ENCODE assay signal across 1 cellular context in genomic region chrX:154370882-154371770, GRCh38.
TF ChIP-seq lines count a peak whose summit lies in the region.

No MANE protein-coding gene starts in this region.

TF ChIP-seq in K562, 482 proteins besides CTCF, POLR2A, EP300 and RAD21 (continued from another document and continues in another):
- peak; percentile 96 for TF ChIP-seq THAP12 (CRISPR knock-in tag; IDR thresholded peaks at IDR 0.05)
- TF ChIP-seq KAT8 (IDR thresholded peaks at IDR 0.05; ENCODE audit: low read depth) = no peak
- TF ChIP-seq JUND (IDR thresholded peaks at IDR 0.05; ENCODE audit: borderline replicate concordance, low read depth, low read length) = peak; percentile 34; the same call in 1 of the 2 replicates
- no peak; the same call in 2 of the 3 replicates for TF ChIP-seq JUND (tag; IDR thresholded peaks at IDR 0.05; ENCODE audit: borderline replicate concordance, low read depth, low read length)
- TF ChIP-seq CBX1 (IDR thresholded peaks at IDR 0.05; ENCODE audit: low read depth) = peak; percentile 90; the same call in 1 of the 2 replicates
- TF ChIP-seq ZNF318 (IDR thresholded peaks at IDR 0.05; ENCODE audit: borderline replicate concordance in 1 of 2, low read depth in 1 of 2) = no peak
- TF ChIP-seq RBM22 (IDR thresholded peaks at IDR 0.05; ENCODE audit: low read depth, low read length, poor library complexity, severe bottlenecking) = peak; percentile 81
- TF ChIP-seq YY1 (IDR thresholded peaks at IDR 0.05; ENCODE audit: borderline replicate concordance in 1 of 3, control insufficient read depth in 1 of 3, extremely low read depth in 1 of 3, insufficient read depth in 3 of 3, insufficient read length in 1 of 3, insufficient replicate concordance in 2 of 3, low read depth in 1 of 3, low read length in 2 of 3) = peak in 2 of 3 experiments; percentile 84 to 90
- TF ChIP-seq TEAD1 (CRISPR knock-in tag; IDR thresholded peaks at IDR 0.05) = peak; percentile 93 to 96
- TF ChIP-seq LARP7 (IDR thresholded peaks at IDR 0.05) = no peak
- TF ChIP-seq FOXJ2 (tag; IDR thresholded peaks at IDR 0.05) = no peak
- TF ChIP-seq ZZZ3 (IDR thresholded peaks at IDR 0.05) = no peak
- TF ChIP-seq CREM (IDR thresholded peaks at IDR 0.05; ENCODE audit: low read depth) = 0 out of 2 replicates have a peak, but pooled peaks have one; percentile 58
- TF ChIP-seq ID3 (CRISPR knock-in tag; IDR thresholded peaks at IDR 0.05) = no peak
- TF ChIP-seq ID3 (tag; IDR thresholded peaks at IDR 0.05) = peak; percentile 68; the same call in 1 of the 2 replicates
- peak; percentile 66 for TF ChIP-seq CCNT2 (IDR thresholded peaks at IDR 0.05; ENCODE audit: borderline replicate concordance, extremely low read depth, insufficient read length, low read depth, low read length)
- TF ChIP-seq E2F6 (IDR thresholded peaks at IDR 0.05; ENCODE audit: borderline replicate concordance in 1 of 2, extremely low read depth in 1 of 2, insufficient read depth in 1 of 2, insufficient read length in 1 of 2, low read depth in 1 of 2, low read length in 1 of 2, poor library complexity in 1 of 2, severe bottlenecking in 1 of 2) = peak; percentile 53 to 59
- TF ChIP-seq CREB1 (IDR thresholded peaks at IDR 0.05) = no peak
- TF ChIP-seq CREB1 (CRISPR knock-in tag; IDR thresholded peaks at IDR 0.05) = peak; percentile 59
- TF ChIP-seq CHCHD3 (CRISPR knock-in tag; IDR thresholded peaks at IDR 0.05) = peak; percentile 86
- TF ChIP-seq ZFP91 (CRISPR knock-in tag; IDR thresholded peaks at IDR 0.05) = peak; percentile 99
- TF ChIP-seq ZBTB8A (IDR thresholded peaks at IDR 0.05; ENCODE audit: partially characterized antibody) = no peak
- TF ChIP-seq SIN3A (IDR thresholded peaks at IDR 0.05; ENCODE audit: borderline replicate concordance in 2 of 2, control insufficient read depth in 1 of 2, low read depth in 2 of 2, low read length in 2 of 2) = peak in 1 of 2 experiments; percentile 81; a peak in 2 of 4 replicates
- TF ChIP-seq THAP7 (CRISPR knock-in tag; IDR thresholded peaks at IDR 0.05) = peak; percentile 81
- TF ChIP-seq MXI1 (IDR thresholded peaks at IDR 0.05; ENCODE audit: low read depth, low read length) = 0 out of 2 replicates have a peak, but pooled peaks have one; percentile 27
- no peak for TF ChIP-seq NR2C1 (IDR thresholded peaks at IDR 0.05)
- no peak for TF ChIP-seq NR2C1 (tag; IDR thresholded peaks at IDR 0.05)
- 0 out of 2 replicates have a peak, but pooled peaks have one; percentile 71 for TF ChIP-seq RERE (CRISPR knock-in tag; IDR thresholded peaks at IDR 0.05; ENCODE audit: borderline replicate concordance)
- TF ChIP-seq FOXP4 (CRISPR knock-in tag; IDR thresholded peaks at IDR 0.05; ENCODE audit: borderline replicate concordance) = no peak
